In genomic region chr4:102551946-102552575, GRCh38 we compare ENCODE assay signal across 18 cellular contexts. TPM values are rescaled to one million over a fixed set of nuclear protein-coding genes. Genes with fewer than 3 reads are reported as not detected.
DNase-seq lines count a peak whose midpoint lies in the region; ATAC-seq and TF ChIP-seq lines count a peak whose summit lies in the region.
"Had no signal": no experiment of that assay in that cellular context is flagged by ENCODE, and none has a peak within 500 bp of the region (broad histone marks: within the 10 kb centered on the region; RNA-seq: fewer than 3 reads in every experiment).

No MANE protein-coding gene starts in this region.

- H3K4me2 ChIP-seq in OCI-LY3 (ENCODE audit: low read length) = peak overlapping the region; percentile 4; the same call in 1 of the 2 replicates
- H3K4me2 ChIP-seq: hepatocyte had no signal

- peaks cover 5 to 10% of the 10 kb centered on the region in 2 donors for H3K36me3 Mint-ChIP-seq in activated naive CD4-positive, alpha-beta T cell treated with anti-CD3 and anti-CD28 coated beads, Interleukin-2, amount 50 U/mL, for 72 hours
- H3K36me3 Mint-ChIP-seq in activated naive CD4-positive, alpha-beta T cell treated with anti-CD3 and anti-CD28 coated beads, Interleukin-2, amount 10 ng/mL, durations not matched to agents 7 days and 5 days = peaks cover 55% of the 10 kb centered on the region
- H3K36me3 Mint-ChIP-seq in effector memory CD8-positive, alpha-beta T cell (ENCODE audit: insufficient read depth) = peaks cover 38% of the 10 kb centered on the region

- H3K9ac ChIP-seq in OCI-LY3 (ENCODE audit: low read length) = no peak overlapping the region

- no peaks in the 10 kb centered on the region for H3K27me3 ChIP-seq in OCI-LY3 (ENCODE audit: low read depth, low read length)
- H3K27me3 ChIP-seq: hepatocyte, left lung had no signal

- no peak overlapping the region for H3K4me3 ChIP-seq in OCI-LY3 (ENCODE audit: low read length)
- H3K4me3 ChIP-seq: hepatocyte, left lung had no signal

- no peak for ATAC-seq in activated naive CD4-positive, alpha-beta T cell treated with anti-CD3 and anti-CD28 coated beads, Interleukin-2, amount 50 U/mL, for 72 hours
- ATAC-seq in effector memory CD8-positive, alpha-beta T cell (replicated peaks) = no peak
- ATAC-seq in stimulated activated naive CD8-positive, alpha-beta T cell treated with anti-CD3 and anti-CD28 coated beads, Interleukin-15, amount 100 ng/mL, for 72 hours = no peak
- ATAC-seq in HG03196 (IDR thresholded peaks at IDR 0.05; ENCODE audit: unreplicated experiment) (no peak), GM21529 (IDR thresholded peaks at IDR 0.05; ENCODE audit: unreplicated experiment) (no peak)
- ATAC-seq: left lung had no signal

- no peaks in the 10 kb centered on the region for H3K27me3 Mint-ChIP-seq in activated naive CD4-positive, alpha-beta T cell treated with anti-CD3 and anti-CD28 coated beads, Interleukin-2, amount 10 ng/mL, durations not matched to agents 7 days and 5 days
- H3K27me3 Mint-ChIP-seq in effector memory CD8-positive, alpha-beta T cell = no peaks in the 10 kb centered on the region
- no peaks in the 10 kb centered on the region for H3K27me3 Mint-ChIP-seq in stimulated activated naive CD8-positive, alpha-beta T cell treated with anti-CD3 and anti-CD28 coated beads, Interleukin-15, amount 100 ng/mL, for 72 hours

- peaks cover 64% of the 10 kb centered on the region for H3K79me2 ChIP-seq in OCI-LY3 (ENCODE audit: low read length)
- H3K79me2 ChIP-seq: hepatocyte had no signal

- H3K27ac Mint-ChIP-seq in activated naive CD4-positive, alpha-beta T cell treated with anti-CD3 and anti-CD28 coated beads, Interleukin-2, amount 50 U/mL, for 72 hours = peak overlapping the region; percentile 70 to 87
- no peak overlapping the region for H3K27ac Mint-ChIP-seq in activated naive CD4-positive, alpha-beta T cell treated with anti-CD3 and anti-CD28 coated beads, Interleukin-2, amount 10 ng/mL, durations not matched to agents 7 days and 5 days
- H3K27ac Mint-ChIP-seq in effector memory CD8-positive, alpha-beta T cell = peak overlapping the region; percentile 47 to 90
- peak overlapping the region in 1 of 2 donors; percentile 6 for H3K27ac Mint-ChIP-seq in stimulated activated naive CD8-positive, alpha-beta T cell treated with anti-CD3 and anti-CD28 coated beads, Interleukin-15, amount 100 ng/mL, for 72 hours

- H3K36me3 ChIP-seq in OCI-LY3 (replicated peaks; ENCODE audit: low read depth, low read length) = peaks cover 40% of the 10 kb centered on the region

- H3K4me1 ChIP-seq in OCI-LY3 (ENCODE audit: low read length) = peaks cover 26% of the 10 kb centered on the region

- no peak overlapping the region for H2AFZ ChIP-seq in OCI-LY3 (ENCODE audit: low read depth, low read length)
- H2AFZ ChIP-seq: hepatocyte had no signal

- no peak for DNase-seq in activated naive CD4-positive, alpha-beta T cell treated with anti-CD3 and anti-CD28 coated beads, Interleukin-2, amount 50 U/mL, for 72 hours (ENCODE audit: low spot score in 2 of 2)
- no peak for DNase-seq in activated naive CD4-positive, alpha-beta T cell treated with anti-CD3 and anti-CD28 coated beads, Interleukin-2, amount 10 ng/mL, durations not matched to agents 7 days and 5 days
- DNase-seq in effector memory CD8-positive, alpha-beta T cell = no peak
- DNase-seq in stimulated activated naive CD8-positive, alpha-beta T cell treated with anti-CD3 and anti-CD28 coated beads, Interleukin-15, amount 100 ng/mL, for 72 hours = no peak
- no peak for DNase-seq in NCI-H187 treated with DMSO at 0.1 percent for 48 hours (lab: John Stamatoyannopoulos, UW)
- DNase-seq: activated CD4-positive, alpha-beta T cell treated with anti-CD3 and anti-CD28 coated beads for 48 hours; activated gamma-delta T cell treated with Interleukin-2 at 50 U/mL for 16 hours; H7; left lung; NCI-H345; OCI-M1; stimulated activated CD4-positive, alpha-beta T cell treated with anti-CD3 and anti-CD28 coated beads, Interleukin-4, amount 100 ng/mL, for 1 hour; SW 1271 had no signal

- H3K9me3 ChIP-seq in OCI-LY3 (ENCODE audit: insufficient read depth, low read length) = no peaks in the 10 kb centered on the region
- H3K9me3 ChIP-seq: left lung had no signal

- CTCF ChIA-PET in activated naive CD4-positive, alpha-beta T cell treated with anti-CD3 and anti-CD28 coated beads, Interleukin-2, amount 10 ng/mL, durations not matched to agents 7 days and 5 days (lab: Charles Lee) = no interaction called here

- no peak for TF ChIP-seq CTCF in OCI-LY3 (IDR thresholded peaks at IDR 0.05; ENCODE audit: low read depth, low read length)

- H4K20me1 ChIP-seq in OCI-LY3 (ENCODE audit: insufficient read depth, low read length) = peaks cover 72% of the 10 kb centered on the region

- H3K4me1 Mint-ChIP-seq in activated naive CD4-positive, alpha-beta T cell treated with anti-CD3 and anti-CD28 coated beads, Interleukin-2, amount 10 ng/mL, durations not matched to agents 7 days and 5 days = peaks cover 42% of the 10 kb centered on the region
- H3K4me1 Mint-ChIP-seq in effector memory CD8-positive, alpha-beta T cell (ENCODE audit: low read depth in 2 of 2) = peaks cover 19 to 24% of the 10 kb centered on the region in 2 donors
- peaks cover 61% of the 10 kb centered on the region for H3K4me1 Mint-ChIP-seq in stimulated activated naive CD8-positive, alpha-beta T cell treated with anti-CD3 and anti-CD28 coated beads, Interleukin-15, amount 100 ng/mL, for 72 hours

- H3K9me3 Mint-ChIP-seq in activated naive CD4-positive, alpha-beta T cell treated with anti-CD3 and anti-CD28 coated beads, Interleukin-2, amount 50 U/mL, for 72 hours = no peaks in the 10 kb centered on the region
- H3K9me3 Mint-ChIP-seq in activated naive CD4-positive, alpha-beta T cell treated with anti-CD3 and anti-CD28 coated beads, Interleukin-2, amount 10 ng/mL, durations not matched to agents 7 days and 5 days = no peaks in the 10 kb centered on the region
- no peaks in the 10 kb centered on the region for H3K9me3 Mint-ChIP-seq in effector memory CD8-positive, alpha-beta T cell
- no peaks in the 10 kb centered on the region for H3K9me3 Mint-ChIP-seq in stimulated activated naive CD8-positive, alpha-beta T cell treated with anti-CD3 and anti-CD28 coated beads, Interleukin-15, amount 100 ng/mL, for 72 hours
- H3K9me3 Mint-ChIP-seq: nephron had no signal

- H3K4me3 Mint-ChIP-seq in activated naive CD4-positive, alpha-beta T cell treated with anti-CD3 and anti-CD28 coated beads, Interleukin-2, amount 10 ng/mL, durations not matched to agents 7 days and 5 days = no peak overlapping the region
- H3K4me3 Mint-ChIP-seq in effector memory CD8-positive, alpha-beta T cell = peak overlapping the region; percentile 9 to 18
- peak overlapping the region; percentile 57 to 76 for H3K4me3 Mint-ChIP-seq in stimulated activated naive CD8-positive, alpha-beta T cell treated with anti-CD3 and anti-CD28 coated beads, Interleukin-15, amount 100 ng/mL, for 72 hours
- H3K4me3 Mint-ChIP-seq: nephron had no signal

- H3K27ac ChIP-seq in OCI-LY3 (ENCODE audit: low read length) = no peak overlapping the region
- H3K27ac ChIP-seq: hepatocyte, left lung had no signal

RNA-seq across cellular contexts. Expression of gene NFKB1, which starts 50.9 kb away (rescaled TPM):
- 100 to 1,000 TPM; 105 to 149 TPM for total RNA-seq in activated naive CD4-positive, alpha-beta T cell treated with anti-CD3 and anti-CD28 coated beads, Interleukin-2, amount 50 U/mL, for 72 hours
